18 cellular contexts compared by ENCODE assay signal in genomic region chr11:134724106-134724778, GRCh38.
"Had no signal": no experiment of that assay in that cellular context is flagged by ENCODE, and none has a peak within 500 bp of the region (broad histone marks: within the 10 kb centered on the region; RNA-seq: fewer than 3 reads in every experiment).

No MANE protein-coding gene starts in this region.

- H3K27ac ChIP-seq: foreskin keratinocyte, left ventricle myocardium inferior, lower lobe of right lung, pancreas, right lobe of liver, tibial artery, upper lobe of left lung, uterus had no signal

- FAIRE-seq: kidney, pancreas had no signal

- ATAC-seq: effector memory CD8-positive, alpha-beta T cell; foreskin keratinocyte; left cardiac atrium; natural killer cell; pancreas; right lobe of liver; stimulated activated memory B cell treated with anti-CD40 and anti-IgM and Interleukin-4, amounts not matched to agents 10 μg/mL and 1 μg/mL and 100 μg/mL, for 72 hours had no signal

- H3K27me3 ChIP-seq: foreskin keratinocyte, pancreas, right lobe of liver, upper lobe of left lung, uterus had no signal

- H3K4me3 ChIP-seq: left ventricle myocardium inferior, lower lobe of right lung, pancreas, right lobe of liver, tibial artery, upper lobe of left lung, uterus had no signal

- DNase-seq: effector memory CD8-positive, alpha-beta T cell; foreskin keratinocyte; immature natural killer cell; kidney; left cardiac atrium; left ventricle myocardium inferior; lower lobe of right lung; natural killer cell; occipital lobe; pancreas; right lobe of liver; stimulated activated CD4-positive, alpha-beta T cell treated with anti-CD3 and anti-CD28 coated beads, Interleukin-15, amount 100 ng/mL, for 24 hours; stimulated activated CD4-positive, alpha-beta T cell treated with anti-CD3 and anti-CD28 coated beads, Interleukin-1b, Interleukin-23, amount 100 ng/mL, for 48 hours; stimulated activated CD4-positive, alpha-beta T cell treated with anti-CD3 and anti-CD28 coated beads, Interleukin-4, amount 100 ng/mL, for 24 hours; tibial artery; uterus had no signal

- H3K36me3 ChIP-seq: left ventricle myocardium inferior, lower lobe of right lung, pancreas, right lobe of liver, tibial artery, upper lobe of left lung, uterus had no signal

- H3K4me1 ChIP-seq: foreskin keratinocyte, left ventricle myocardium inferior, lower lobe of right lung, pancreas, right lobe of liver, tibial artery, upper lobe of left lung, uterus had no signal

- H3K9me3 ChIP-seq: lower lobe of right lung, pancreas, right lobe of liver, tibial artery, upper lobe of left lung, uterus had no signal
